Comparison of ENCODE assay signal across 8 cellular contexts in the genomic region with DNA sequence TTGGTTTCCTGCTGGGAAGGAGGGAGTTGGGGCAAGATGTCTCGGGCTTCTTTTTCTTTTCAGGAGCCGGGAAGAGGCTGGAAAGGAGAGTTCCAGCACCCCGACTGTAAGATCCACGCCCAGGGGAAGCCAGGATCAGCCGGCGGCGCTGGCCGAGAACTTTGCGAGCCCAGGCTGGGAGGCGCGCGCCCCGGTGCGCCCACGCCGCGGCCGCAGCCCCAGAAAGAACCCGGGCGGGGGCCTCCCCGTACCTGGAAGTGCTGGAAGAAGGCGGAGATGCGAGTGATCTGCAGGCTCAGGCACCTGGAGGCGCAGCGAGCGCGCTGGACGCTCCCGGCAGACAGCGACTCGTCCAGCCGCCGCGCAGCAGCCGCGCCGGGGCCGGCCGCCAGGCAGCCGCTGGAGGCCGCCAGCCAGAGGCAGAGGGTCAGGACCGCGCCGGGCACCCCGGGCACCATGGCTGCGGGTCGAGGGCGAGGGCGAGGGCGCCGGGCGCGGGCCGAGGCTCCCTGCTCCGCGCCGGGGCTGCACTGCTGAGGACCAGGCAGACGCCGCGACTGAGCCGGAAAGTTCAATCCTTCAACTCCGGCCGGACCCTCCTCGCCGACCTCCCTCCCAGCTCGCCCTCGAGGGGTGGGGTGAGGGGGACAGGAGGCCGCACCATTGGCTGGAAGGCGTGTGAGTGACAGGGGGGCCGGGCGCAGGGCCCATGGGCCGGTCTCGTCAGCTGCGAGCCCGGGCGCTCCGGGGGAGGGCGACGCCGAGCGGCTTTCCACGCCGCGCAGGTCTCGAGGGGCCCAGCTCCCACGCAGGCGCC. TPM values are rescaled to one million over a fixed set of nuclear protein-coding genes. Genes with fewer than 3 reads are reported as not detected.
DNase-seq lines count a peak whose midpoint lies in the region; ATAC-seq and TF ChIP-seq lines count a peak whose summit lies in the region.

A gene with protein sequence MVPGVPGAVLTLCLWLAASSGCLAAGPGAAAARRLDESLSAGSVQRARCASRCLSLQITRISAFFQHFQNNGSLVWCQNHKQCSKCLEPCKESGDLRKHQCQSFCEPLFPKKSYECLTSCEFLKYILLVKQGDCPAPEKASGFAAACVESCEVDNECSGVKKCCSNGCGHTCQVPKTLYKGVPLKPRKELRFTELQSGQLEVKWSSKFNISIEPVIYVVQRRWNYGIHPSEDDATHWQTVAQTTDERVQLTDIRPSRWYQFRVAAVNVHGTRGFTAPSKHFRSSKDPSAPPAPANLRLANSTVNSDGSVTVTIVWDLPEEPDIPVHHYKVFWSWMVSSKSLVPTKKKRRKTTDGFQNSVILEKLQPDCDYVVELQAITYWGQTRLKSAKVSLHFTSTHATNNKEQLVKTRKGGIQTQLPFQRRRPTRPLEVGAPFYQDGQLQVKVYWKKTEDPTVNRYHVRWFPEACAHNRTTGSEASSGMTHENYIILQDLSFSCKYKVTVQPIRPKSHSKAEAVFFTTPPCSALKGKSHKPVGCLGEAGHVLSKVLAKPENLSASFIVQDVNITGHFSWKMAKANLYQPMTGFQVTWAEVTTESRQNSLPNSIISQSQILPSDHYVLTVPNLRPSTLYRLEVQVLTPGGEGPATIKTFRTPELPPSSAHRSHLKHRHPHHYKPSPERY (minus strand): TSS at position 559 of the 817 bp plus-strand sequence. CDS start 101 bp downstream, at position 458.

- no peak for TF ChIP-seq CTCF in PC-9 (conservative IDR thresholded peaks at IDR 0.05)

- intact Hi-C loops in PC-9 (cut with micrococcal nuclease; ENCODE audit: unreplicated experiment): no loop called here

- BruUV-seq in PC-9 (replicated peaks; lab: Mats Ljungman, UMichigan): no TSS peak

- POLR2A ChIA-PET in PC-9 (lab: Charles Lee; ENCODE audit: unreplicated experiment): no interaction called here

- H3F3A ChIP-seq in PC-9 (ENCODE audit: insufficient read depth, low read depth): no peaks in the 10 kb centered on the region

- H2AFZ ChIP-seq in PC-9: no peak within 1 kb of the TSS

- H3K36me3 ChIP-seq in iPS DF 6.9 (ENCODE audit: control insufficient read depth, insufficient read depth, low read length) (0 out of 2 replicates have a peak, but pooled peaks cover 4% of the 10 kb centered on the region), skeletal muscle tissue (ENCODE audit: control insufficient read depth in 3 of 3, insufficient read depth in 3 of 3, low read length in 3 of 3) (no peaks in the 10 kb centered on the region), PC-9 (ENCODE audit: low read depth) (no peaks in the 10 kb centered on the region)

- H3K9me3 ChIP-seq in iPS DF 6.9 (ENCODE audit: control insufficient read depth, insufficient read depth, low read length) (no peaks in the 10 kb centered on the region), skeletal muscle tissue (ENCODE audit: control insufficient read depth in 3 of 3, low read length in 3 of 3) (no peaks in the 10 kb centered on the region), PC-9 (ENCODE audit: insufficient read depth, low read depth) (no peaks in the 10 kb centered on the region)

- DNase-seq in NCI-H2227 (lab: John Stamatoyannopoulos, UW; ENCODE audit: unreplicated experiment) (peak; percentile 63), NCI-H2227 treated with DMSO at 0.1 percent for 48 hours (lab: John Stamatoyannopoulos, UW) (no peak), amygdala (lab: John Stamatoyannopoulos, UW) (peak in 50 of 56 donors; percentile 2 to 75 (median 36)), iPS DF 6.9 (ENCODE audit: low read depth, low spot score) (no peak), LoVo (ENCODE audit: low spot score) (no peak), PC-9 (no peak)

- H3K9me2 ChIP-seq in PC-9 (ENCODE audit: insufficient read depth): no peaks in the 10 kb centered on the region

- H3K27ac ChIP-seq in iPS DF 6.9 (ENCODE audit: low read length) (no peak within 1 kb of the TSS), skeletal muscle tissue (ENCODE audit: low read depth, low read length) (peak within 1 kb of the TSS; percentile 66), PC-9 (no peak within 1 kb of the TSS)

- H3K4me2 ChIP-seq in PC-9: no peak within 1 kb of the TSS

- no peak for ATAC-seq in HG03439 (IDR thresholded peaks at IDR 0.05; ENCODE audit: unreplicated experiment)

- H3K27me3 ChIP-seq in iPS DF 6.9 (ENCODE audit: control insufficient read depth, insufficient read depth, low read length) (no peaks in the 10 kb centered on the region), skeletal muscle tissue (ENCODE audit: control insufficient read depth in 3 of 3, insufficient read depth in 3 of 3, low read length in 3 of 3) (peaks cover 0 to 7% (median 0%) of the 10 kb centered on the region in 3 donors), PC-9 (ENCODE audit: insufficient read depth, low read depth) (no peaks in the 10 kb centered on the region)

- WGBS in iPS DF 6.9 (ENCODE audit: insufficient coverage, insufficient read length): no CpG with 5 or more reads among the region's 87 CpGs

- H3K4me1 ChIP-seq in iPS DF 6.9 (ENCODE audit: control insufficient read depth, insufficient read depth, low read length): 0 out of 2 replicates have a peak, but pooled peaks cover 6% of the 10 kb centered on the region
- peaks cover 0 to 29% (median 2%) of the 10 kb centered on the region in 3 donors for H3K4me1 ChIP-seq in skeletal muscle tissue (ENCODE audit: control insufficient read depth in 3 of 3, insufficient read depth in 3 of 3, low read length in 3 of 3)
- H3K4me1 ChIP-seq in PC-9 (replicated peaks; ENCODE audit: insufficient read depth): peaks cover 11% of the 10 kb centered on the region

- CTCF ChIA-PET in PC-9 (lab: Charles Lee): no interaction called here

- H3K4me3 ChIP-seq in iPS DF 6.9 (ENCODE audit: low read length) (peak within 1 kb of the TSS; percentile 90), skeletal muscle tissue (ENCODE audit: low read length in 3 of 3) (peak within 1 kb of the TSS; percentile 66 to 77 (median 67)), PC-9 (no peak within 1 kb of the TSS)

- no peaks in the 10 kb centered on the region for H4K20me1 ChIP-seq in PC-9 (ENCODE audit: insufficient read depth)

- H3K79me2 ChIP-seq in PC-9 (ENCODE audit: low read depth): no peaks in the 10 kb centered on the region

- peak within 1 kb of the TSS; percentile 51 to 78 (median 69) for H3K9ac ChIP-seq in skeletal muscle tissue (ENCODE audit: low read depth in 1 of 3, low read length in 3 of 3)

RNA-seq across cellular contexts. Expression of the gene that starts here (rescaled TPM):
- 13.0 TPM for total RNA-seq in skeletal muscle tissue
- 0.22 and 0.90 TPM in 2 replicates for total RNA-seq in PC-9 (2021)

Comparison
In these comparisons a context has a peak if more than half of its experiments do, and no peak if none do; other contexts are left out.
1. DNase-seq: peak in NCI-H2227 (single experiment) and amygdala (50 of 56); none in NCI-H2227 treated with DMSO at 0.1 percent for 48 hours (single experiment), iPS DF 6.9 (single experiment), LoVo (single experiment) and PC-9 (0 of 2).